In genomic region chr1:169484683-169485426, GRCh38 we compare ENCODE assay signal across 8 cellular contexts. TPM values are rescaled to one million over a fixed set of nuclear protein-coding genes. Genes with fewer than 3 reads are reported as not detected.
DNase-seq lines count a peak whose midpoint lies in the region; ATAC-seq and TF ChIP-seq lines count a peak whose summit lies in the region.

No MANE protein-coding gene starts in this region.

- ATAC-seq in HG02885 (IDR thresholded peaks at IDR 0.05; ENCODE audit: poor library complexity, unreplicated experiment): peak; percentile 30

- peak in 1 of 2 donors; percentile 8 for TF ChIP-seq EP300 in tibial nerve (IDR thresholded peaks at IDR 0.05)

- no peak for TF ChIP-seq CTCF in tibial nerve (IDR thresholded peaks at IDR 0.05)

- no peak for TF ChIP-seq POLR2A in tibial nerve (IDR thresholded peaks at IDR 0.05)

- peak overlapping the region; percentile 97 to 100 (median 98) for H3K27ac ChIP-seq in tibial nerve

- DNase-seq in activated gamma-delta T cell treated with Interleukin-2 at 50 U/mL for 16 hours: peak; percentile 19
- no peak for DNase-seq in activated gamma-delta T cell (lab: John Stamatoyannopoulos, UW)
- DNase-seq in NCI-H226: peak; percentile 13
- DNase-seq in activated T-cell treated with anti-CD3 and anti-CD28 coated beads for 24 hours (ENCODE audit: low read depth): peak; percentile 23
- peak; percentile 80 for DNase-seq in fibroblast of gingiva (ENCODE audit: low read depth)
- peak; percentile 49 for DNase-seq in myocyte (ENCODE audit: low read depth)
- DNase-seq in tibial nerve (ENCODE audit: low spot score in 2 of 2): peak; percentile 18 to 60

- H3K9me3 ChIP-seq in tibial nerve: no peaks in the 10 kb centered on the region

- WGBS in tibial nerve, 2 donors: 15% methylated on average over 15 of the region's 15 CpGs

- peak overlapping the region; percentile 73 to 99 (median 88) for H3K4me3 ChIP-seq in tibial nerve

- no peaks in the 10 kb centered on the region for H3K27me3 ChIP-seq in tibial nerve

- peaks cover 0 to 53% (median 16%) of the 10 kb centered on the region in 4 donors for H3K4me1 ChIP-seq in tibial nerve

- no peaks in the 10 kb centered on the region for H3K36me3 ChIP-seq in tibial nerve

RNA-seq across cellular contexts. Expression of gene SLC19A2, which starts 0.9 kb away (rescaled TPM):
- total RNA-seq in myocyte: 11.2 and 14.6 TPM in 2 replicates
- 3.2 TPM for polyA plus RNA-seq in myocyte (2012)
- total RNA-seq in tibial nerve: 10 to 100 TPM; 25.1 to 51.6 (median 35.6) TPM

RNA-seq across cellular contexts. Expression of gene CCDC181, which starts 57.6 kb away (rescaled TPM):
- 0.47 and 1.2 TPM in 2 replicates for total RNA-seq in myocyte
- polyA plus RNA-seq in myocyte (2012): 0.37 TPM
- 1 to 10 TPM in 3 of 4 donors, under 1 TPM in 1; 0.39 to 3.6 (median 1.6) TPM for total RNA-seq in tibial nerve
